In the genomic region with DNA sequence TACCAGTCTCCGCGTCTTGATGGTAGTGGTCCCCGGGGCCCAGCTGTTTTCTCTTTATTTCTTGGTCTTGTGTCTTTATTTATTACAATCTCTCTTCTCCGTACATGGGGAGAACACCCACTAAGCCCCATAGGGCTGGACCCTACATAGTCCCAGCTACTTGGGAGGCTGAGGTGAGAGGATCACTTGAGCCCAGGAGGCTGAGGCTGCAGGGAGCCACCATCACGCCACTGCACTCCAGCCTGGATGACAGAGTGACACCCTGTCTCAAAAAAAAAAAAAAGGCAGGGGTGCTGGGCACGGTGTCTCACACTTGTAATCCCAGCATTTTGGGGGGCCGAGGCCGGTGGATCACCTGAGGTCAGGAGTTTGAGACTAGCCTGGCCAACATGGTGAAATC, we compare ENCODE assay signal across 6 cellular contexts. TPM values are rescaled to one million over a fixed set of nuclear protein-coding genes. Genes with fewer than 3 reads are reported as not detected.
DNase-seq lines count a peak whose midpoint lies in the region; ATAC-seq and TF ChIP-seq lines count a peak whose summit lies in the region.
"Not testable (repeated sequence)": the region's sequence is repeated elsewhere in the genome, so short reads cannot be mapped to it uniquely, and the experiment has no call there.

No MANE protein-coding gene starts in this region.

- not testable (repeated sequence) for H2BK20ac ChIP-seq in H9 (ENCODE audit: low read depth, low read length, poor library complexity, severe bottlenecking)

- H3K4me2 ChIP-seq in BLaER1 treated with 17β-estradiol and CSF1 and Interleukin-3, amounts not matched to agents 10 nM and 100 nM = peak overlapping the region; percentile 27 to 95 (median 41); a peak in 19 of 22 replicates
- not testable (repeated sequence) for H3K4me2 ChIP-seq in H9 (ENCODE audit: insufficient read depth, insufficient read length, low read length)

- not testable (repeated sequence) for H2AFZ ChIP-seq in H9 (ENCODE audit: low read length)

- not testable (repeated sequence) for H4K5ac ChIP-seq in H9 (ENCODE audit: insufficient read length, low read depth, low read length)

- not testable (repeated sequence) for H3K27me3 Mint-ChIP-seq in H9 (ENCODE audit: low read depth); T-helper 17 cell; activated naive CD4-positive, alpha-beta T cell treated with anti-CD3 and anti-CD28 coated beads, Interleukin-2, amount 50 U/mL, for 24 hours; immature natural killer cell (ENCODE audit: low read depth in 3 of 3); stimulated activated naive CD8-positive, alpha-beta T cell treated with anti-CD3 and anti-CD28 coated beads, Interleukin-15, amount 100 ng/mL, for 72 hours

- peaks cover 20 to 59% (median 50%) of the 10 kb centered on the region in 10 experiments for H3K4me1 ChIP-seq in BLaER1 treated with 17β-estradiol and CSF1 and Interleukin-3, amounts not matched to agents 10 nM and 100 nM
- H3K4me1 ChIP-seq in H9 (ENCODE audit: insufficient read depth, low read length) = not testable (repeated sequence)

- H3K9me3 ChIP-seq in BLaER1 treated with 17β-estradiol and CSF1 and Interleukin-3, amounts not matched to agents 10 nM and 100 nM (replicated peaks in 1 of 11); H9 (ENCODE audit: control insufficient read depth, low read depth, low read length); T-helper 17 cell (ENCODE audit: control insufficient read depth, low read length, poor library complexity, severe bottlenecking): not testable (repeated sequence)

- not testable (repeated sequence) for H3K23me2 ChIP-seq in H9 (ENCODE audit: insufficient read length, low read depth, low read length, poor library complexity, severe bottlenecking)

- not testable (repeated sequence) for H2BK12ac ChIP-seq in H9 (ENCODE audit: insufficient read length, low read depth, low read length)

- H3K23ac ChIP-seq in H9 (ENCODE audit: insufficient read length, low read depth, low read length) = not testable (repeated sequence)

- WGBS in H9 (ENCODE audit: extremely low coverage, insufficient read length, low lambda C conversion rate) = no CpG with 5 or more reads among the region's 8 CpGs

- H2BK120ac ChIP-seq in H9 (ENCODE audit: low read depth, low read length, poor library complexity, severe bottlenecking) = not testable (repeated sequence)

- not testable (repeated sequence) for H4K8ac ChIP-seq in H9 (replicated peaks; ENCODE audit: insufficient read length, low read depth, low read length)

- TF ChIP-seq CTCF in H9 (conservative IDR thresholded peaks at IDR 0.05) = not testable (repeated sequence)

- peaks cover 5 to 13% of the 10 kb centered on the region in 2 experiments; a peak in 2 of 5 replicates for H3K9me3 Mint-ChIP-seq in H9
- not testable (repeated sequence) for H3K9me3 Mint-ChIP-seq in activated naive CD4-positive, alpha-beta T cell treated with anti-CD3 and anti-CD28 coated beads, Interleukin-2, amount 50 U/mL, for 24 hours; immature natural killer cell; stimulated activated naive CD8-positive, alpha-beta T cell treated with anti-CD3 and anti-CD28 coated beads, Interleukin-15, amount 100 ng/mL, for 72 hours

- not testable (repeated sequence) for H3K9ac ChIP-seq in BLaER1 treated with 17β-estradiol and CSF1 and Interleukin-3, amounts not matched to agents 10 nM and 100 nM; H9 (ENCODE audit: extremely low read depth, insufficient read length, low read length)

- not testable (repeated sequence) for H3K56ac ChIP-seq in H9 (ENCODE audit: insufficient read length, low read depth, low read length)

- not testable (repeated sequence) for H3K79me1 ChIP-seq in H9 (ENCODE audit: insufficient read depth, low read depth, low read length, poor library complexity, severe bottlenecking)

- H2BK5ac ChIP-seq in H9 (ENCODE audit: insufficient read length, low read length) = not testable (repeated sequence)

- not testable (repeated sequence) for H2AK5ac ChIP-seq in H9 (ENCODE audit: insufficient read length, low read length)

- not testable (repeated sequence) for H3T11ph ChIP-seq in H9 (ENCODE audit: low read length)

- H3K18ac ChIP-seq in H9 (ENCODE audit: insufficient read length, low read depth, low read length) = not testable (repeated sequence)

- not testable (repeated sequence) for ATAC-seq in T-helper 17 cell; stimulated activated naive CD8-positive, alpha-beta T cell treated with anti-CD3 and anti-CD28 coated beads, Interleukin-15, amount 100 ng/mL, for 72 hours

- H3K4me3 Mint-ChIP-seq in H9 = peak overlapping the region; percentile 28 to 38; a peak in 2 of 5 replicates
- H3K4me3 Mint-ChIP-seq in T-helper 17 cell = peak overlapping the region; percentile 78
- peak overlapping the region; percentile 40 for H3K4me3 Mint-ChIP-seq in activated naive CD4-positive, alpha-beta T cell treated with anti-CD3 and anti-CD28 coated beads, Interleukin-2, amount 50 U/mL, for 24 hours
- H3K4me3 Mint-ChIP-seq in immature natural killer cell = peak overlapping the region in 3 of 5 donors; percentile 5 to 30 (median 16)
- peak overlapping the region; percentile 35 to 52 for H3K4me3 Mint-ChIP-seq in stimulated activated naive CD8-positive, alpha-beta T cell treated with anti-CD3 and anti-CD28 coated beads, Interleukin-15, amount 100 ng/mL, for 72 hours

- not testable (repeated sequence) for H3K4me3 ChIP-seq in BLaER1 treated with 17β-estradiol and CSF1 and Interleukin-3, amounts not matched to agents 10 nM and 100 nM

- not testable (repeated sequence) for H3K27ac ChIP-seq in BLaER1 treated with 17β-estradiol and CSF1 and Interleukin-3, amounts not matched to agents 10 nM and 100 nM; H9 (ENCODE audit: insufficient read length, low read depth, low read length)

- H3K4me1 Mint-ChIP-seq in H9 (peaks cover 29 to 31% of the 10 kb centered on the region in 2 experiments), T-helper 17 cell (peaks cover 13% of the 10 kb centered on the region), immature natural killer cell (peaks cover 49 to 52% of the 10 kb centered on the region in 2 donors)
- H3K4me1 Mint-ChIP-seq in activated naive CD4-positive, alpha-beta T cell treated with anti-CD3 and anti-CD28 coated beads, Interleukin-2, amount 50 U/mL, for 24 hours = peaks cover 27% of the 10 kb centered on the region
- peaks cover 36% of the 10 kb centered on the region for H3K4me1 Mint-ChIP-seq in stimulated activated naive CD8-positive, alpha-beta T cell treated with anti-CD3 and anti-CD28 coated beads, Interleukin-15, amount 100 ng/mL, for 72 hours

- not testable (repeated sequence) for H3K27me3 ChIP-seq in BLaER1 treated with 17β-estradiol and CSF1 and Interleukin-3, amounts not matched to agents 10 nM and 100 nM; H9 (ENCODE audit: insufficient read depth, low read length)

- not testable (repeated sequence) for H4K91ac ChIP-seq in H9 (ENCODE audit: insufficient read length, low read depth, low read length)

- H3K79me2 ChIP-seq in H9 (ENCODE audit: insufficient read depth, low read length) = not testable (repeated sequence)

- H4K20me1 ChIP-seq in BLaER1 treated with 17β-estradiol and CSF1 and Interleukin-3, amounts not matched to agents 10 nM and 100 nM = peaks cover 0 to 27% (median 11%) of the 10 kb centered on the region in 11 experiments; a peak in 11 of 22 replicates
- H4K20me1 ChIP-seq in H9 (ENCODE audit: control insufficient read depth, insufficient read depth, insufficient read length) = not testable (repeated sequence)

- not testable (repeated sequence) for H3K4ac ChIP-seq in H9 (ENCODE audit: low read depth, low read length)

- not testable (repeated sequence) for H3K14ac ChIP-seq in H9 (ENCODE audit: insufficient read depth, low read length)

- DNase-seq in H9; T-helper 17 cell; immature natural killer cell; stimulated activated naive CD8-positive, alpha-beta T cell treated with anti-CD3 and anti-CD28 coated beads, Interleukin-15, amount 100 ng/mL, for 72 hours: not testable (repeated sequence)

- H3K27ac Mint-ChIP-seq in H9; activated naive CD4-positive, alpha-beta T cell treated with anti-CD3 and anti-CD28 coated beads, Interleukin-2, amount 50 U/mL, for 24 hours; stimulated activated naive CD8-positive, alpha-beta T cell treated with anti-CD3 and anti-CD28 coated beads, Interleukin-15, amount 100 ng/mL, for 72 hours: not testable (repeated sequence)
- H3K27ac Mint-ChIP-seq in T-helper 17 cell = peak overlapping the region; percentile 9
- H3K27ac Mint-ChIP-seq in immature natural killer cell = peak overlapping the region in 3 of 6 donors; percentile 44 to 81 (median 80)

- peaks cover 0 to 29% (median 7%) of the 10 kb centered on the region in 3 experiments for H3K36me3 Mint-ChIP-seq in H9 (ENCODE audit: insufficient read depth in 1 of 3, low read depth in 3 of 3)
- H3K36me3 Mint-ChIP-seq in T-helper 17 cell (ENCODE audit: low read depth); activated naive CD4-positive, alpha-beta T cell treated with anti-CD3 and anti-CD28 coated beads, Interleukin-2, amount 50 U/mL, for 24 hours; immature natural killer cell: not testable (repeated sequence)

- not testable (repeated sequence) for H2BK15ac ChIP-seq in H9 (ENCODE audit: low read depth, low read length)

- H3K36me3 ChIP-seq in BLaER1 treated with 17β-estradiol and CSF1 and Interleukin-3, amounts not matched to agents 10 nM and 100 nM = not testable (repeated sequence)

RNA-seq across cellular contexts. Expression of gene FANCA, which starts 3.0 kb away (rescaled TPM):
- total RNA-seq in H9 (2021) = 84.3 and 106 TPM in 2 replicates
- total RNA-seq in T-helper 17 cell = 10 to 100 TPM; 10.7 to 12.7 TPM
- polyA plus RNA-seq in immature natural killer cell = 10 to 100 TPM in 2 of 3 donors, 1 to 10 TPM in 1; 8.7 to 21.6 (median 10.9) TPM

RNA-seq across cellular contexts. Expression of gene SPIRE2, which starts 8.8 kb away (rescaled TPM):
- total RNA-seq in H9 (2021) (6.7 and 6.9 TPM in 2 replicates), T-helper 17 cell (1 to 10 TPM; 1.3 to 3.3 TPM)
- polyA plus RNA-seq in immature natural killer cell = 1 to 10 TPM; 1.0 to 1.3 (median 1.3) TPM

RNA-seq across cellular contexts. Expression of gene TCF25, which starts 53.9 kb away (rescaled TPM):
- total RNA-seq in H9 (2021) (109 and 124 TPM in 2 replicates), T-helper 17 cell (100 to 1,000 TPM; 393 to 428 TPM)
- polyA plus RNA-seq in immature natural killer cell = 100 to 1,000 TPM in 2 of 3 donors, 10 to 100 TPM in 1; 98.1 to 249 (median 131) TPM

Comparison
In these comparisons a context has a peak if more than half of its experiments do, and no peak if none do; other contexts are left out.
1. H3K4me3 Mint-ChIP-seq: peak in every context shown above with its lines; median percentile 78 in T-helper 17 cell; 44 in stimulated activated naive CD8-positive, alpha-beta T cell treated with anti-CD3 and anti-CD28 coated beads, Interleukin-15, amount 100 ng/mL, for 72 hours; 40 in activated naive CD4-positive, alpha-beta T cell treated with anti-CD3 and anti-CD28 coated beads, Interleukin-2, amount 50 U/mL, for 24 hours; 33 in H9; 16 in immature natural killer cell.